13 cellular contexts compared by ENCODE assay signal in genomic region chr14:82999802-83000201, GRCh38.
DNase-seq lines count a peak whose midpoint lies in the region; FAIRE-seq and TF ChIP-seq lines count a peak whose summit lies in the region.
"Had no signal": no experiment of that assay in that cellular context is flagged by ENCODE, and none has a peak within 500 bp of the region (broad histone marks: within the 10 kb centered on the region; RNA-seq: fewer than 3 reads in every experiment).

No MANE protein-coding gene starts in this region.

- H2AFZ ChIP-seq in H1 (ENCODE audit: low read length): no peak overlapping the region

- no peaks in the 10 kb centered on the region for H3K79me1 ChIP-seq in H1 (ENCODE audit: low read depth, low read length)

- H2AK5ac ChIP-seq in H1 (ENCODE audit: low read depth, low read length): no peak overlapping the region

- no peak overlapping the region for H3K14ac ChIP-seq in H1 (ENCODE audit: insufficient read length)

- no peaks in the 10 kb centered on the region for H3K23me2 ChIP-seq in H1 (ENCODE audit: low read depth, low read length)

- POLR2A ChIA-PET in H1 (lab: Charles Lee; ENCODE audit: partially characterized antibody): no interaction called here

- no peaks in the 10 kb centered on the region for H3K4me1 ChIP-seq in H1 (replicated peaks in 1 of 4; ENCODE audit: control insufficient read depth in 3 of 4, insufficient read depth in 4 of 4, low read length in 3 of 4)
- H3K4me1 ChIP-seq: body of pancreas had no signal

- H3K23ac ChIP-seq in H1 (ENCODE audit: insufficient read length): no peak overlapping the region

- H3K56ac ChIP-seq in H1 (replicated peaks; ENCODE audit: insufficient read length, low read depth, low read length): no peak overlapping the region

- H3K18ac ChIP-seq in H1 (ENCODE audit: extremely low read depth, low read length): no peak overlapping the region

- H2BK12ac ChIP-seq in H1 (ENCODE audit: low read depth, low read length): no peak overlapping the region

- TF ChIP-seq CTCF in NB4 (IDR thresholded peaks at IDR 0.05; ENCODE audit: low read depth, low read length): peak; percentile 43
- TF ChIP-seq CTCF in H1 (IDR thresholded peaks at IDR 0.05; ENCODE audit: control extremely low read depth in 1 of 3, insufficient read depth in 1 of 3, low read depth in 1 of 3, low read length in 3 of 3): peak in 2 of 3 experiments; percentile 42 to 56; a peak in 2 of 4 replicates

- H3K4me3 ChIP-seq in NB4 (ENCODE audit: low read depth, low read length) (no peak overlapping the region), H1 (ENCODE audit: extremely low read depth in 1 of 4, insufficient read depth in 2 of 4, low read depth in 3 of 4, low read length in 4 of 4) (no peak overlapping the region)
- H3K4me3 ChIP-seq: body of pancreas had no signal

- H4K91ac ChIP-seq in H1 (replicated peaks; ENCODE audit: insufficient read length, low read length): no peak overlapping the region

- TF ChIP-seq POLR2A in NB4 (IDR thresholded peaks at IDR 0.05; ENCODE audit: extremely low read depth, insufficient read length) (no peak), H1 (IDR thresholded peaks at IDR 0.05; ENCODE audit: control extremely low read depth in 1 of 2, low read depth in 2 of 2, low read length in 2 of 2) (no peak)

- TF ChIP-seq RAD21 in H1 (IDR thresholded peaks at IDR 0.05 in 1 of 2, conservative IDR thresholded peaks at IDR 0.05 in 1 of 2; ENCODE audit: low read depth in 2 of 2, low read length in 2 of 2): peak; percentile 68 to 72

- no peak overlapping the region for H4K5ac ChIP-seq in H1 (ENCODE audit: insufficient read length, low read depth, low read length)

- no peak overlapping the region for H3K27ac ChIP-seq in H1 (ENCODE audit: low read depth, low read length)
- H3K27ac ChIP-seq: body of pancreas, neutrophil had no signal

- no peak for TF ChIP-seq EP300 in H1 (IDR thresholded peaks at IDR 0.05; ENCODE audit: borderline replicate concordance in 1 of 2, low read depth in 2 of 2, low read length in 2 of 2)

- no peak overlapping the region for H2BK5ac ChIP-seq in H1 (ENCODE audit: low read depth, low read length)

- CTCF ChIA-PET in H1 (lab: Charles Lee; ENCODE audit: partially characterized antibody): interaction anchor here (0.7 to 2.2 kb wide), 10 partner anchors 8 to 324 kb away, joined by 3 to 9 read pairs (median 3); no protein-coding TSS in a partner anchor

- no peak overlapping the region for H3K9ac ChIP-seq in H1 (replicated peaks in 1 of 4; ENCODE audit: extremely low read depth in 1 of 4, low read depth in 3 of 4, low read length in 3 of 4)

- FAIRE-seq in H1 (lab: Jason Lieb, UNC): no peak
- FAIRE-seq: islet of Langerhans had no signal

- no peaks in the 10 kb centered on the region for H4K20me1 ChIP-seq in H1 (replicated peaks in 1 of 2; ENCODE audit: control insufficient read depth in 1 of 2, insufficient read depth in 2 of 2, low read length in 2 of 2)

- no peak overlapping the region for H3K4ac ChIP-seq in H1 (replicated peaks; ENCODE audit: insufficient read length, low read depth, low read length)

- no peak overlapping the region for H2BK120ac ChIP-seq in H1 (replicated peaks; ENCODE audit: low read depth, low read length)

- no peak overlapping the region for H2BK15ac ChIP-seq in H1 (ENCODE audit: low read length)

- peak; percentile 40 for DNase-seq in NCI-H2171 treated with DMSO at 0.1 percent for 48 hours (lab: John Stamatoyannopoulos, UW)
- no peak for DNase-seq in NCI-H2171 (lab: John Stamatoyannopoulos, UW)
- DNase-seq in NB4 (ENCODE audit: low read depth): peak; percentile 47
- peak in 1 of 2 experiments; percentile 2 for DNase-seq in H1 (ENCODE audit: low read depth in 1 of 2, low spot score in 2 of 2)
- DNase-seq in pons (ENCODE audit: low spot score): peak; percentile 18
- no peak for DNase-seq in SHP77 (lab: John Stamatoyannopoulos, UW)
- DNase-seq in cerebellum (ENCODE audit: low spot score): no peak
- no peak for DNase-seq in HUDEP-2 (lab: John Stamatoyannopoulos, UW; ENCODE audit: unreplicated experiment in 76 of 76)
- DNase-seq: NCI-H1436; stimulated activated naive CD8-positive, alpha-beta T cell treated with anti-CD3 and anti-CD28 coated beads, Interleukin-15, Interleukin-2, amounts not matched to agents 100 U/mL and 50 U/mL, for 24 hours had no signal

- no peaks in the 10 kb centered on the region for H3K27me3 ChIP-seq in H1 (replicated peaks in 1 of 4; ENCODE audit: control insufficient read depth in 3 of 4, extremely low read depth in 1 of 4, insufficient read depth in 3 of 4, low read length in 3 of 4)
- H3K27me3 ChIP-seq: body of pancreas, neutrophil had no signal

- H2BK20ac ChIP-seq in H1 (ENCODE audit: low read length): no peak overlapping the region

- no peaks in the 10 kb centered on the region for H3K79me2 ChIP-seq in H1 (ENCODE audit: control insufficient read depth in 1 of 2, insufficient read depth in 2 of 2, low read length in 2 of 2)

- no peak overlapping the region for H4K8ac ChIP-seq in H1 (ENCODE audit: extremely low read depth, insufficient read depth, low read length)

- H3K9me3 ChIP-seq in H1 (ENCODE audit: insufficient read depth in 2 of 2, low read depth in 1 of 2, low read length in 1 of 2): no peaks in the 10 kb centered on the region
- H3K9me3 ChIP-seq: body of pancreas, neutrophil had no signal

- H3K36me3 ChIP-seq in H1 (ENCODE audit: control insufficient read depth in 2 of 4, insufficient read depth in 4 of 4, low read length in 3 of 4): no peaks in the 10 kb centered on the region
- H3K36me3 ChIP-seq: neutrophil had no signal

- H3K4me2 ChIP-seq in H1 (ENCODE audit: insufficient read depth in 1 of 2, low read depth in 2 of 2, low read length in 2 of 2): no peak overlapping the region

TF ChIP-seq in H1, 55 proteins besides CTCF, POLR2A, EP300 and RAD21:
- TF ChIP-seq KDM1A (IDR thresholded peaks at IDR 0.05; ENCODE audit: borderline replicate concordance, low read length) (no peak), ATF2 (IDR thresholded peaks at IDR 0.05; ENCODE audit: low read length) (no peak), RBBP5 (IDR thresholded peaks at IDR 0.05; ENCODE audit: borderline replicate concordance, low read depth, low read length) (no peak), TBP (IDR thresholded peaks at IDR 0.05; ENCODE audit: low read depth, low read length) (no peak), ATF3 (IDR thresholded peaks at IDR 0.05; ENCODE audit: insufficient read depth, low read depth, low read length) (no peak), TAF7 (optimal IDR thresholded peaks at IDR 0.05; ENCODE audit: borderline replicate concordance, low read depth, low read length) (no peak), GTF2F1 (IDR thresholded peaks at IDR 0.05; ENCODE audit: borderline replicate concordance, low read depth, low read length) (no peak), CEBPB (IDR thresholded peaks at IDR 0.05; ENCODE audit: low read depth, low read length) (no peak), MAX (IDR thresholded peaks at IDR 0.05) (no peak)
TF ChIP-seq in H1: peak in this region for 0.

Comparison
In these comparisons a context has a peak if more than half of its experiments do, and no peak if none do; other contexts are left out.
1. DNase-seq: peak in NCI-H2171 treated with DMSO at 0.1 percent for 48 hours (single experiment), NB4 (single experiment) and pons (single experiment); none in NCI-H2171 (single experiment), SHP77 (0 of 2), cerebellum (single experiment) and HUDEP-2 (0 of 76).